Comparison of ENCODE assay signal across 23 cellular contexts in the genomic region with DNA sequence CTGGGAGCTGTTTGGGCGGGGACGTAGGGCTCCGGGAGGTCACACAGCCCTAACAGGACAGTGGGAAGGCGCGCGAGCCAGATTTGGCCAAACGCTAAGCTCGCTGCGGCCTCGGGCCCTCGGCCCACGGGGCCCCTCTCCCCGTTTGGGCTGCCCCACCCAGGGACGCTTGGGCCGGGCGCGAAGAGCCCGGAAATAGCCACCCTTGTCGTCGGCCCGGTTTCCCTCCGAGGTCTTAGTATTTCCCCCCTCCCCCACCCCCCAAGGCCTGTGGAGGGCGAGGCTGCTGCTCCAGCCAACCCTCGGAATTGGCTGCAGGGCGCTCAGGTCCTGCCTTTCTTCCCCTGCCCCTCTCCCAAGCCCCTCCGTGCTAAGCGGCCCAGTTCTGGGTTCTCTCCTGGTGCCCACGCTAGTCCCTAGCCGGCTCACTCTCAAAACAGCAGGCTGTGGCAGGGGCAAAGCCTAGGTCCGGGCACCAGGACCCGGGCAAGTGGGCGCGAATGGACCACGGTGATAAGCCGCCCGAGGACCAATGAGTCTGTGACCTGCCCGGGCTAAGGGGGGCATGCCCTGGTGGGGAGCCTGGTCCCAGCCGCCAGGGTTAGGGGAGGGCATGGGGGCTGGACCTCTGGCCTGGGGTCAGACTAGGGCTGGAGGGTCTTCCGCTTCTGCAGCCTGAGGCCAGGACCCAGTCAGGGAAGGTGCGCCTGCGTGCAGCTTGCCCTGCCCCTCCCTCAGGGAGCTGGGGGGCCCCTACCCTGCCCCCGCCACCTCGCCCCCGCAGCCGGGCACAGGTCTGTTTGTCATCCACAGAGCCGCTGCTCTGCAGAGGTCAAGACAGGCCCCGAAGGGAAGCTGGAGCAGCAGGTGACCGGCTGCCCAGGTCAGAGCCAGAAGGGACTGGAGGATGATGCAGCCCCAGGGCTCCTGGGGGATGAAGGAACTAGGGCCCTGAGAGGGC. TPM values are rescaled to one million over a fixed set of nuclear protein-coding genes. Genes with fewer than 3 reads are reported as not detected.
DNase-seq lines count a peak whose midpoint lies in the region; ATAC-seq and TF ChIP-seq lines count a peak whose summit lies in the region.
"Had no signal": no experiment of that assay in that cellular context is flagged by ENCODE, and none has a peak within 500 bp of the region (broad histone marks: within the 10 kb centered on the region; RNA-seq: fewer than 3 reads in every experiment).

No MANE protein-coding gene starts in this region.

- H3K9me3 Mint-ChIP-seq in natural killer cell treated with Interleukin-12 subunit alpha and Interleukin-12 subunit beta and Interleukin-15 and Interleukin-18, amount 100 ng/mL, for 72 hours: no peaks in the 10 kb centered on the region
- H3K9me3 Mint-ChIP-seq in natural killer cell: no peaks in the 10 kb centered on the region
- H3K9me3 Mint-ChIP-seq: CD8-positive, alpha-beta T cell; dendritic cell treated with granulocyte-macrophage colony-stimulating factor and Interleukin-4, amounts not matched to agents 40 ng/mL and 50 ng/mL, for 4 days; nephron progenitor cell had no signal

- H3K36me3 ChIP-seq in mesendoderm (ENCODE audit: control insufficient read depth, insufficient read depth, low read length): no peaks in the 10 kb centered on the region
- no peaks in the 10 kb centered on the region for H3K36me3 ChIP-seq in aorta (ENCODE audit: control insufficient read depth in 1 of 2, insufficient read depth in 2 of 2, low read length in 1 of 2)
- H3K36me3 ChIP-seq: Peyer's patch, transverse colon had no signal

- no peaks in the 10 kb centered on the region for H3K36me3 Mint-ChIP-seq in natural killer cell treated with Interleukin-12 subunit alpha and Interleukin-12 subunit beta and Interleukin-15 and Interleukin-18, amount 100 ng/mL, for 72 hours
- H3K36me3 Mint-ChIP-seq in natural killer cell: no peaks in the 10 kb centered on the region
- H3K36me3 Mint-ChIP-seq: CD8-positive, alpha-beta T cell had no signal

- H3K4ac ChIP-seq in mesendoderm (ENCODE audit: low read depth, low read length): no peak overlapping the region

- H2BK5ac ChIP-seq in mesendoderm (ENCODE audit: low read length): no peak overlapping the region

- ATAC-seq in natural killer cell treated with Interleukin-12 subunit alpha and Interleukin-12 subunit beta and Interleukin-15 and Interleukin-18, amount 100 ng/mL, for 72 hours: no peak
- ATAC-seq in natural killer cell (no peak), foreskin keratinocyte (no peak), aorta (ENCODE audit: low FRiP score) (no peak)
- ATAC-seq: CD8-positive, alpha-beta T cell; GM12878; sciatic nerve had no signal

- H3K27me3 ChIP-seq in foreskin keratinocyte: no peaks in the 10 kb centered on the region
- peaks cover 45% of the 10 kb centered on the region for H3K27me3 ChIP-seq in mesendoderm (ENCODE audit: insufficient read depth, low read length, poor library complexity)
- no peaks in the 10 kb centered on the region for H3K27me3 ChIP-seq in aorta (ENCODE audit: control insufficient read depth in 1 of 2, insufficient read depth in 2 of 2, low read length in 1 of 2)

- peaks cover 25 to 30% of the 10 kb centered on the region in 2 donors for H3K27me3 Mint-ChIP-seq in natural killer cell treated with Interleukin-12 subunit alpha and Interleukin-12 subunit beta and Interleukin-15 and Interleukin-18, amount 100 ng/mL, for 72 hours
- H3K27me3 Mint-ChIP-seq in natural killer cell (ENCODE audit: low read depth in 2 of 2): peaks cover 18 to 39% of the 10 kb centered on the region in 2 donors

- no peaks in the 10 kb centered on the region for H3K79me1 ChIP-seq in mesendoderm (ENCODE audit: low read length)

- H3K27ac ChIP-seq in foreskin keratinocyte: peak overlapping the region; percentile 97
- H3K27ac ChIP-seq in mesendoderm (ENCODE audit: low read depth, low read length): no peak overlapping the region
- H3K27ac ChIP-seq in aorta (ENCODE audit: low read depth in 1 of 2, low read length in 2 of 2): no peak overlapping the region
- H3K27ac ChIP-seq: Peyer's patch, transverse colon had no signal

- WGBS in mesendoderm (ENCODE audit: extremely low coverage, insufficient coverage, low lambda C conversion rate): no CpG with 5 or more reads among the region's 48 CpGs
- 7% methylated on average over 39 to 48 of the region's 48 CpGs for WGBS in aorta, 2 donors

- no peak overlapping the region for H4K8ac ChIP-seq in mesendoderm (ENCODE audit: low read depth, low read length)

- H3K23ac ChIP-seq in mesendoderm (ENCODE audit: low read length): no peak overlapping the region

- DNase-seq in natural killer cell treated with Interleukin-12 subunit alpha and Interleukin-12 subunit beta and Interleukin-15 and Interleukin-18, amount 100 ng/mL, for 72 hours (ENCODE audit: low spot score): peak; percentile 49
- DNase-seq in natural killer cell (no peak), foreskin keratinocyte (no peak), mesendoderm (peak; percentile 45), aorta (peak; percentile 24 to 49), midbrain (lab: John Stamatoyannopoulos, UW) (no peak), NCI-H1048 (lab: John Stamatoyannopoulos, UW) (no peak), HuH-7 (ENCODE audit: low spot score) (no peak)
- DNase-seq: activated CD4-positive, CD25-positive, alpha-beta regulatory T cell; CD8-positive, alpha-beta T cell; HCEC 1CT; hypothalamus; NCI-H69; Peyer's patch; stimulated activated CD4-positive, alpha-beta T cell treated with anti-CD3 and anti-CD28 coated beads, Interleukin-2, amount 100 ng/mL, for 48 hours; SW 1271; transverse colon had no signal

- H3K4me1 Mint-ChIP-seq in natural killer cell treated with Interleukin-12 subunit alpha and Interleukin-12 subunit beta and Interleukin-15 and Interleukin-18, amount 100 ng/mL, for 72 hours (ENCODE audit: low read depth in 2 of 2): peaks cover 0 to 5% of the 10 kb centered on the region in 2 donors
- H3K4me1 Mint-ChIP-seq in natural killer cell: no peaks in the 10 kb centered on the region

- H3K4me3 ChIP-seq in mesendoderm (ENCODE audit: low read length) (no peak overlapping the region), aorta (ENCODE audit: low read length in 2 of 2) (no peak overlapping the region)
- H3K4me3 ChIP-seq: GM12878, lung, Peyer's patch, transverse colon had no signal

- peak overlapping the region; percentile 52 for H3K4me2 ChIP-seq in mesendoderm (ENCODE audit: low read length)

- H2BK120ac ChIP-seq in mesendoderm (ENCODE audit: low read depth, low read length): no peak overlapping the region

- no peak overlapping the region for H3K27ac Mint-ChIP-seq in natural killer cell treated with Interleukin-12 subunit alpha and Interleukin-12 subunit beta and Interleukin-15 and Interleukin-18, amount 100 ng/mL, for 72 hours
- no peak overlapping the region for H3K27ac Mint-ChIP-seq in natural killer cell
- H3K27ac Mint-ChIP-seq: CD8-positive, alpha-beta T cell; dendritic cell treated with granulocyte-macrophage colony-stimulating factor and Interleukin-4, amounts not matched to agents 40 ng/mL and 50 ng/mL, for 4 days; nephron progenitor cell had no signal

- no peak overlapping the region for H4K5ac ChIP-seq in mesendoderm (ENCODE audit: low read length)

- H2BK15ac ChIP-seq in mesendoderm (replicated peaks; ENCODE audit: low read depth): no peak overlapping the region

- H3K79me2 ChIP-seq in mesendoderm (ENCODE audit: control insufficient read depth, insufficient read depth, low read length): no peaks in the 10 kb centered on the region

- no peaks in the 10 kb centered on the region for H3K9me3 ChIP-seq in aorta (ENCODE audit: control insufficient read depth, low read length)
- H3K9me3 ChIP-seq: Peyer's patch, transverse colon had no signal

- H3K4me1 ChIP-seq in foreskin keratinocyte: peaks cover 17% of the 10 kb centered on the region
- no peaks in the 10 kb centered on the region for H3K4me1 ChIP-seq in mesendoderm (ENCODE audit: control insufficient read depth, low read depth, low read length)
- H3K4me1 ChIP-seq in aorta (ENCODE audit: control insufficient read depth in 1 of 2, insufficient read depth in 2 of 2, low read length in 2 of 2): no peaks in the 10 kb centered on the region

- TF ChIP-seq CTCF in natural killer cell (IDR thresholded peaks at IDR 0.05) (no peak), foreskin keratinocyte (conservative IDR thresholded peaks at IDR 0.05) (no peak)

- H3K4me3 Mint-ChIP-seq in natural killer cell treated with Interleukin-12 subunit alpha and Interleukin-12 subunit beta and Interleukin-15 and Interleukin-18, amount 100 ng/mL, for 72 hours: no peak overlapping the region
- H3K4me3 Mint-ChIP-seq in natural killer cell: no peak overlapping the region
- H3K4me3 Mint-ChIP-seq: CD8-positive, alpha-beta T cell; dendritic cell treated with granulocyte-macrophage colony-stimulating factor and Interleukin-4, amounts not matched to agents 40 ng/mL and 50 ng/mL, for 4 days had no signal

- no peak overlapping the region for H2AK5ac ChIP-seq in mesendoderm (ENCODE audit: low read length)

- intact Hi-C loops in natural killer cell (cut with micrococcal nuclease) (no loop called here), aorta (cut with DNase I) (no loop called here)

- H3K9ac ChIP-seq in mesendoderm (ENCODE audit: low read length): no peak overlapping the region

- H3K18ac ChIP-seq in mesendoderm (ENCODE audit: low read length): no peak overlapping the region

- peak overlapping the region; percentile 25 for H3K56ac ChIP-seq in mesendoderm (ENCODE audit: low read length)

RNA-seq across cellular contexts. Expression of gene IRX4, which starts 5.0 kb away (rescaled TPM):
- not detected for total RNA-seq in natural killer cell treated with Interleukin-12 subunit alpha and Interleukin-12 subunit beta and Interleukin-15 and Interleukin-18, amount 100 ng/mL, for 72 hours
- not detected for total RNA-seq in natural killer cell
- 20.3 and 26.4 TPM in 2 replicates for total RNA-seq in foreskin keratinocyte
- polyA plus RNA-seq in foreskin keratinocyte: 22.0 and 32.8 TPM in 2 replicates
- 0.51 TPM for polyA plus RNA-seq in mesendoderm (2013, experiment 1 of 2)
- polyA plus RNA-seq in mesendoderm (2013, experiment 2 of 2): 0.48 TPM
- not detected for total RNA-seq in aorta
- not detected for polyA plus RNA-seq in aorta
- total RNA-seq: CD8-positive, alpha-beta T cell; fibroblast of lung; GM12878; lung; Peyer's patch; sciatic nerve; transverse colon had no signal
- polyA plus RNA-seq: fibroblast of lung, GM12878 had no signal

Comparison
In these comparisons a context has a peak if more than half of its experiments do, and no peak if none do; other contexts are left out.
1. DNase-seq: peak in natural killer cell treated with Interleukin-12 subunit alpha and Interleukin-12 subunit beta and Interleukin-15 and Interleukin-18, amount 100 ng/mL, for 72 hours (single experiment), mesendoderm (single experiment) and aorta (2 of 2); none in natural killer cell (single experiment), foreskin keratinocyte (0 of 2), midbrain (single experiment), NCI-H1048 (single experiment) and HuH-7 (single experiment).
2. RNA of gene IRX4, which starts 5.0 kb away (total RNA-seq): 20.3 to 26.4 TPM in foreskin keratinocyte; not detected in natural killer cell treated with Interleukin-12 subunit alpha and Interleukin-12 subunit beta and Interleukin-15 and Interleukin-18, amount 100 ng/mL, for 72 hours, not detected in natural killer cell and not detected in aorta; every median in the first group is over 10 times any median in the second.